1 cellular context compared by ENCODE assay signal in genomic region chr4:52891743-52892142, GRCh38.
TF ChIP-seq lines count a peak whose summit lies in the region.

No MANE protein-coding gene starts in this region.

TF ChIP-seq in H1, 55 proteins besides CTCF, POLR2A, EP300 and RAD21:
- TF ChIP-seq POLR2AphosphoS5 (IDR thresholded peaks at IDR 0.05; ENCODE audit: low read depth, low read length) (no peak), CHD1 (IDR thresholded peaks at IDR 0.05; ENCODE audit: low read depth, low read length) (no peak), TCF12 (IDR thresholded peaks at IDR 0.05; ENCODE audit: low read depth, low read length) (no peak), SAP30 (IDR thresholded peaks at IDR 0.05; ENCODE audit: insufficient read depth, insufficient replicate concordance, low read length) (no peak), GTF2F1 (IDR thresholded peaks at IDR 0.05; ENCODE audit: borderline replicate concordance, low read depth, low read length) (no peak)
